ENCODE assay signal across 15 cellular contexts in the genomic region with DNA sequence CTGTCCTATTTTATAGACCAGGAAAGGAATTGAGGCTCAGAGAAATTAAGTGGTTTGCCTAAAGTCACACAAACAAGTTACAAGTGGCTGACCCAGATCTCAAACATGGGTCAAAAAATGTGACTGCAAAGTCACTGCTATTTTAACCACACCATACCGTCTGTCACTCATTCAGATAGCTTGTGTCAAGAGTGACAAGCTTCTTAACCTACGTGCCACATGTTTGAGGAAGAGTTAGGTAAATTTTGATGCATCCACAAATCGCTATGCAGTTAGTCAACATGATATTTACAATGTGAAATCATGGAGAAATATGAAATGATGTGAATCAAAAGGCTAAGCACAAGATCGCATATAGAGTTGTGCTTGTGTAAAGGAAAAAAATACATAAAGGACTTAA. TPM values are rescaled to one million over a fixed set of nuclear protein-coding genes. Genes with fewer than 3 reads are reported as not detected.
A peak's percentile ranks its signal among the peaks of the same experiment; 100 is the strongest.
DNase-seq lines count a peak whose midpoint lies in the region; ATAC-seq and TF ChIP-seq lines count a peak whose summit lies in the region.
"Had no signal": no experiment of that assay in that cellular context is flagged by ENCODE, and none has a peak within 500 bp of the region (broad histone marks: within the 10 kb centered on the region; RNA-seq: fewer than 3 reads in every experiment).

No MANE protein-coding gene starts in this region.

- no peak for TF ChIP-seq CTCF in PC-9 (conservative IDR thresholded peaks at IDR 0.05)
- no peak for TF ChIP-seq CTCF in upper lobe of right lung (IDR thresholded peaks at IDR 0.05)

- DNase-seq in PC-9: peak in 1 of 2 experiments; percentile 76
- no peak for DNase-seq in upper lobe of right lung
- DNase-seq in DMS 273 treated with DMSO at 0.1 percent for 48 hours (lab: John Stamatoyannopoulos, UW): no peak
- no peak for DNase-seq in central memory CD4-positive, alpha-beta T cell
- DNase-seq: C1 segment of cervical spinal cord; CD4-positive, alpha-beta memory T cell; COR-L47; DMS79; EL; GDM1; H7; HCEC 1CT had no signal

- POLR2A ChIA-PET in PC-9 (lab: Charles Lee; ENCODE audit: unreplicated experiment): no interaction called here

- no peaks in the 10 kb centered on the region for H3K9me2 ChIP-seq in PC-9 (ENCODE audit: insufficient read depth)

- intact Hi-C loops in PC-9 (cut with micrococcal nuclease; ENCODE audit: unreplicated experiment) (no loop called here), upper lobe of right lung (cut with DNase I) (no loop called here)

- H3K9me3 ChIP-seq in PC-9 (ENCODE audit: insufficient read depth, low read depth) (no peaks in the 10 kb centered on the region), upper lobe of right lung (no peaks in the 10 kb centered on the region)

- H2AFZ ChIP-seq in PC-9: no peak overlapping the region

- H3F3A ChIP-seq in PC-9 (ENCODE audit: insufficient read depth, low read depth): peaks cover 35% of the 10 kb centered on the region

- H3K4me3 ChIP-seq in PC-9: no peak overlapping the region
- no peak overlapping the region for H3K4me3 ChIP-seq in upper lobe of right lung
- H3K4me3 ChIP-seq: GM12878 had no signal

- H3K4me1 ChIP-seq in PC-9 (replicated peaks; ENCODE audit: insufficient read depth) (peaks cover 51% of the 10 kb centered on the region), upper lobe of right lung (no peaks in the 10 kb centered on the region)

- H3K4me2 ChIP-seq in PC-9: no peak overlapping the region

- H3K27ac ChIP-seq in PC-9 (peak overlapping the region; percentile 60), upper lobe of right lung (no peak overlapping the region)

- no peaks in the 10 kb centered on the region for H4K20me1 ChIP-seq in PC-9 (ENCODE audit: insufficient read depth)

- peak; percentile 44 for ATAC-seq in esophagus mucosa
- peak; percentile 27 for ATAC-seq in upper lobe of right lung
- no peak for ATAC-seq in HG03457 (IDR thresholded peaks at IDR 0.05; ENCODE audit: unreplicated experiment)
- ATAC-seq: GM12878 had no signal

- no TSS peak for BruUV-seq in PC-9 (replicated peaks; lab: Mats Ljungman, UMichigan)

- H3K36me3 ChIP-seq in PC-9 (ENCODE audit: low read depth): no peaks in the 10 kb centered on the region
- H3K36me3 ChIP-seq in upper lobe of right lung: no peaks in the 10 kb centered on the region

- peaks cover 8% of the 10 kb centered on the region for H3K79me2 ChIP-seq in PC-9 (ENCODE audit: low read depth)

- no peaks in the 10 kb centered on the region for H3K27me3 ChIP-seq in PC-9 (ENCODE audit: insufficient read depth, low read depth)
- no peaks in the 10 kb centered on the region for H3K27me3 ChIP-seq in upper lobe of right lung

- CTCF ChIA-PET in PC-9 (lab: Charles Lee): no interaction called here

RNA-seq across cellular contexts. Expression of a gene that starts 22.7 kb away (rescaled TPM):
- total RNA-seq in PC-9 (2021): 20.2 and 23.2 TPM in 2 replicates
- 7.4 TPM for total RNA-seq in esophagus mucosa
- 13.7 TPM for total RNA-seq in upper lobe of right lung
